In genomic region chr12:96907681-96908163, GRCh38 we compare ENCODE assay signal across 8 cellular contexts. TPM values are rescaled to one million over a fixed set of nuclear protein-coding genes. Genes with fewer than 3 reads are reported as not detected.
DNase-seq lines count a peak whose midpoint lies in the region; ATAC-seq and TF ChIP-seq lines count a peak whose summit lies in the region.

No MANE protein-coding gene starts in this region.

- no peaks in the 10 kb centered on the region for H3K9me3 Mint-ChIP-seq in endothelial cell (ENCODE audit: unreplicated experiment)

- DNase-seq in NCI-H1417 (lab: John Stamatoyannopoulos, UW), result peak; percentile 25 to 79 (median 68)
- DNase-seq in NCI-H1417 treated with DMSO at 0.1 percent for 48 hours (lab: John Stamatoyannopoulos, UW), result no peak
- DNase-seq in HuH-7 (ENCODE audit: low spot score), result peak; percentile 32
- DNase-seq in activated CD4-positive, alpha-beta T cell treated with anti-CD3 and anti-CD28 coated beads for 4 hours, result peak; percentile 3 to 8
- peak; percentile 10 for DNase-seq in endothelial cell (ENCODE audit: low spot score)
- DNase-seq in vagina (ENCODE audit: extremely low spot score in 2 of 2), result no peak

- H3K36me3 ChIP-seq in mucosa of rectum (ENCODE audit: control insufficient read depth in 2 of 2, insufficient read depth in 2 of 2, low read length in 2 of 2) (no peaks in the 10 kb centered on the region), vagina (no peaks in the 10 kb centered on the region)

- H3K27me3 Mint-ChIP-seq in endothelial cell (ENCODE audit: unreplicated experiment), result peaks cover 6% of the 10 kb centered on the region

- ATAC-seq in GM21526 (IDR thresholded peaks at IDR 0.05; ENCODE audit: low FRiP score, unreplicated experiment), result peak; percentile 27

- H3K27me3 ChIP-seq in mucosa of rectum (ENCODE audit: control insufficient read depth in 2 of 2, insufficient read depth in 2 of 2, low read length in 2 of 2), result no peaks in the 10 kb centered on the region
- no peaks in the 10 kb centered on the region for H3K27me3 ChIP-seq in vagina

- no peaks in the 10 kb centered on the region for H3K9me3 ChIP-seq in mucosa of rectum (ENCODE audit: control insufficient read depth in 2 of 2, low read length in 2 of 2)
- no peaks in the 10 kb centered on the region for H3K9me3 ChIP-seq in vagina

- peak overlapping the region; percentile 89 to 97 for H3K9ac ChIP-seq in mucosa of rectum (ENCODE audit: low read depth in 1 of 2, low read length in 2 of 2)

- H3K36me3 Mint-ChIP-seq in endothelial cell (ENCODE audit: low read depth, unreplicated experiment), result no peaks in the 10 kb centered on the region

- no peak for TF ChIP-seq POLR2A in vagina (IDR thresholded peaks at IDR 0.05)

- peak overlapping the region; percentile 97 for H3K4me3 Mint-ChIP-seq in endothelial cell (ENCODE audit: unreplicated experiment)

- TF ChIP-seq CTCF in endothelial cell (IDR thresholded peaks at IDR 0.05; ENCODE audit: unreplicated experiment) (no peak), vagina (IDR thresholded peaks at IDR 0.05) (no peak)

- peaks cover 5 to 7% of the 10 kb centered on the region in 2 donors for H3K4me1 ChIP-seq in mucosa of rectum (ENCODE audit: control insufficient read depth in 2 of 2, insufficient read depth in 2 of 2, low read length in 2 of 2)
- H3K4me1 ChIP-seq in vagina, result peaks cover 12% of the 10 kb centered on the region

- H3K27ac ChIP-seq in mucosa of rectum (ENCODE audit: low read depth in 2 of 2, low read length in 2 of 2) (peak overlapping the region; percentile 87 to 92), vagina (peak overlapping the region; percentile 92)

- H3K27ac Mint-ChIP-seq in endothelial cell (ENCODE audit: unreplicated experiment), result peak overlapping the region; percentile 90

- peaks cover 26% of the 10 kb centered on the region for H3K4me1 Mint-ChIP-seq in endothelial cell (ENCODE audit: unreplicated experiment)

- H3K4me3 ChIP-seq in mucosa of rectum (ENCODE audit: low read length in 2 of 2) (peak overlapping the region; percentile 92 to 96), vagina (peak overlapping the region; percentile 88 to 94)

- intact Hi-C loops in vagina (cut with DNase I), result no loop called here

RNA-seq across cellular contexts. Expression of gene NEDD1, which starts 0.7 kb away (rescaled TPM):
- 18.4 TPM for total RNA-seq in endothelial cell (ENCODE audit: unreplicated experiment)
- 10.1 TPM for total RNA-seq in vagina

Comparison
In these comparisons a context has a peak if more than half of its experiments do, and no peak if none do; other contexts are left out.
1. DNase-seq: peak in NCI-H1417 (3 of 3), HuH-7 (single experiment), activated CD4-positive, alpha-beta T cell treated with anti-CD3 and anti-CD28 coated beads for 4 hours (2 of 2) and endothelial cell (single experiment); none in NCI-H1417 treated with DMSO at 0.1 percent for 48 hours (single experiment) and vagina (0 of 2).